In the genomic region with DNA sequence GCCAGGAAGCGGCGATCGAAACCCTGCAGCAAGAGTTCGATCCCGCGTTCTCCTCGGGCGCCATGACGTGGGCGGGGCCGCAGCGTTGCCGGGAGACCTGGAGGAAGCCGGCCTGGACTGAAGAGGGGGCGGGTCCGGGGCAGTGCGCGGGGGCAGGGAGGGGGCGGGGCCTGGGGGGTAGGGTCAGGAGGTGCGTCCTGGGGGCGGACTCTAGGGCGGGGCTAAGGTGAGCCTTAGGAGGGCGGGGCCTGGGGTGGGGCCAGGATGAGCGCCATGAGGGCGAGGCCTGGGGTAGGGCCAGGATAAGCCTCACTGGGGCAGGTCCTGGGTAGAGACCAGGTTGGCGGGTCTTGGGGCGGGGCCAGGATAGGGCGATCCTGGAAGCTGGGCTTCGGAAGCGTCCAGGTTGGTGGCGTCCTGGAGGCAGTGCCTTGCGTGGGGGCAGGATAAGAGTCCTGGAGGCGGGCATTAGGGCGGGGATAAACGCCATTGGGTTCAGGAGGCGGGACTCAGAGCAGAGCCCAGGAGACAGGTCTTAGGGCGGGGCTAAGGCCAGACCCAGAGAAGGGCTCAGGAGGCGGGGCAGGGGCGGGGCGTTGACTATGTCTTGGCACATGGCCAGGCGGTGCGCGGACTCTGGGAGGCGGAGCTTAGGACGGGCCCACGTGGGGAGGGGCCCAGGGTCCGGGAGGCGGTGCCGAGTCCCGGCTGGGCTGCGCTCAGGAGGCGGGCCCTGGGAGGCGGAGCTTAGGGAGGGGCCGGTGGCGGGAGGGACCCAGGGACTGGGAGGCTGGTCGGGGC, we compare ENCODE assay signal across 8 cellular contexts. TPM values are rescaled to one million over a fixed set of nuclear protein-coding genes. Genes with fewer than 3 reads are reported as not detected.
DNase-seq lines count a peak whose midpoint lies in the region; ATAC-seq and TF ChIP-seq lines count a peak whose summit lies in the region.
"Not testable (repeated sequence)": the region's sequence is repeated elsewhere in the genome, so short reads cannot be mapped to it uniquely, and the experiment has no call there.

No MANE protein-coding gene starts in this region.

- peak; percentile 100 for ATAC-seq in HCT116

- DNase-seq in EL (peak; percentile 95), HCT116 (ENCODE audit: low read depth, low spot score) (peak; percentile 86), NAMALWA (ENCODE audit: low spot score) (peak; percentile 95), SK-N-DZ (ENCODE audit: low spot score) (peak; percentile 94), foreskin fibroblast (peak; percentile 92 to 96)
- DNase-seq in activated naive CD4-positive, alpha-beta T cell treated with Interleukin-2 at 50 U/mL for 16 hours: peak; percentile 100
- peak; percentile 96 for DNase-seq in stimulated activated naive CD4-positive, alpha-beta T cell treated with Interleukin-2 at 50 U/mL for 16 hours (lab: John Stamatoyannopoulos, UW)

- H3K9ac ChIP-seq in HCT116 (ENCODE audit: low read length) (peak overlapping the region; percentile 92), neural cell (ENCODE audit: low read length) (peak overlapping the region; percentile 55)

- peaks cover 8 to 35% of the 10 kb centered on the region in 2 experiments for H3K4me1 ChIP-seq in HCT116 (ENCODE audit: control insufficient read depth in 1 of 2, insufficient read depth in 2 of 2, low read length in 2 of 2)

- CTCF ChIA-PET in HCT116 (lab: Charles Lee): interaction anchor here (0.6 to 1.3 kb wide), 2 partner anchors 12 to 822 kb away, joined by 4 to 5 read pairs; no protein-coding TSS in a partner anchor

- intact Hi-C loops in HCT116 (cut with micrococcal nuclease): not testable (repeated sequence)

- not testable (repeated sequence) for H3K27me3 ChIP-seq in HCT116 (ENCODE audit: insufficient read depth, low read length); neural cell (ENCODE audit: insufficient read depth, low read depth, low read length)

- not testable (repeated sequence) for H3K36me3 ChIP-seq in HCT116 (ENCODE audit: control insufficient read depth in 1 of 2, insufficient read depth in 2 of 2, low read length in 2 of 2); neural cell (ENCODE audit: insufficient read depth, low read length)

- not testable (repeated sequence) for TF ChIP-seq POLR2A in HCT116 (IDR thresholded peaks at IDR 0.05; ENCODE audit: borderline replicate concordance, extremely low read depth, insufficient read depth, insufficient read length)

- H3K4me2 ChIP-seq in HCT116 (ENCODE audit: low read length): peak overlapping the region; percentile 88
- not testable (repeated sequence) for H3K4me2 ChIP-seq in neural cell (ENCODE audit: low read length)

- not testable (repeated sequence) for H2AFZ ChIP-seq in HCT116 (ENCODE audit: low read depth, low read length, poor library complexity, severe bottlenecking)
- peak overlapping the region; percentile 33 for H2AFZ ChIP-seq in neural cell (ENCODE audit: low read depth, low read length)

- H3K9me3 ChIP-seq in HCT116 (ENCODE audit: control insufficient read depth in 1 of 2, insufficient read depth in 1 of 2, low read depth in 1 of 2, low read length in 2 of 2); neural cell (ENCODE audit: low read length): not testable (repeated sequence)

- H4K20me1 ChIP-seq in HCT116 (ENCODE audit: insufficient read depth); neural cell (ENCODE audit: insufficient read depth): not testable (repeated sequence)

- not testable (repeated sequence) for BruUV-seq in HCT116 (replicated peaks; lab: Mats Ljungman, UMichigan)

- H3K27ac ChIP-seq in HCT116 (ENCODE audit: low read depth, low read length): peak overlapping the region; percentile 74
- H3K27ac ChIP-seq in neural cell (ENCODE audit: low read length): not testable (repeated sequence)

- not testable (repeated sequence) for H3K79me2 ChIP-seq in HCT116 (ENCODE audit: insufficient read depth, low read length); neural cell (replicated peaks; ENCODE audit: insufficient read depth, low read length)

- H3F3A ChIP-seq in neural cell (ENCODE audit: insufficient read depth, low read length, poor library complexity, severe bottlenecking): not testable (repeated sequence)

- H3K4me3 ChIP-seq in HCT116 (replicated peaks in 1 of 2; ENCODE audit: low read depth in 1 of 2, low read length in 2 of 2): peak overlapping the region; percentile 71 to 80
- H3K4me3 ChIP-seq in foreskin fibroblast (ENCODE audit: low read depth in 1 of 2, low read length in 2 of 2): peak overlapping the region; percentile 72 to 84
- H3K4me3 ChIP-seq in neural cell (ENCODE audit: low read length): peak overlapping the region; percentile 71

- TF ChIP-seq EP300 in neural cell (conservative IDR thresholded peaks at IDR 0.05; ENCODE audit: poor library complexity, severe bottlenecking): not testable (repeated sequence)

- POLR2A ChIA-PET in HCT116 (lab: Charles Lee): not testable (repeated sequence)

- RAD21 ChIA-PET in HCT116 (lab: Charles Lee; ENCODE audit: low non-redundant PET in 1 of 2, low total read pairs in 2 of 2, uncharacterized antibody in 2 of 2, unreplicated experiment in 2 of 2): not testable (repeated sequence)

- not testable (repeated sequence) for TF ChIP-seq CTCF in HCT116 (IDR thresholded peaks at IDR 0.05 in 2 of 3, conservative IDR thresholded peaks at IDR 0.05 in 1 of 3; ENCODE audit: borderline replicate concordance in 1 of 3, insufficient read depth in 1 of 3, low read depth in 2 of 3, low read length in 2 of 3); foreskin fibroblast (IDR thresholded peaks at IDR 0.05; ENCODE audit: low read depth, low read length); neural cell (IDR thresholded peaks at IDR 0.05; ENCODE audit: poor library complexity, severe bottlenecking)

- TF ChIP-seq RAD21 in HCT116 (IDR thresholded peaks at IDR 0.05; ENCODE audit: low read depth); neural cell (conservative IDR thresholded peaks at IDR 0.05): not testable (repeated sequence)

- H3K9me2 ChIP-seq in HCT116 (ENCODE audit: insufficient read depth); neural cell (ENCODE audit: insufficient read depth, low read length): not testable (repeated sequence)

TF ChIP-seq in HCT116, 20 proteins besides CTCF, POLR2A, EP300 and RAD21:
- TF ChIP-seq POLR2AphosphoS5 (IDR thresholded peaks at IDR 0.05; ENCODE audit: low read depth, low read length) (peak; percentile 71), YY1 (IDR thresholded peaks at IDR 0.05; ENCODE audit: extremely low read depth, insufficient replicate concordance, low read depth, low read length) (peak; percentile 89), EGR1 (IDR thresholded peaks at IDR 0.05; ENCODE audit: low read depth) (peak; percentile 70)

TF ChIP-seq in neural cell, 6 proteins besides CTCF, POLR2A, EP300 and RAD21:
- TF ChIP-seq POLR2AphosphoS5 (IDR thresholded peaks at IDR 0.05): peak; percentile 20

RNA-seq across cellular contexts. Expression of gene FAM90A1, which starts 15.7 kb away (rescaled TPM):
- total RNA-seq in HCT116 (2021; ENCODE audit: unreplicated experiment): 0.64 TPM
- 0.34 and 0.66 TPM in 2 replicates for polyA plus RNA-seq in HCT116 (2012)
- polyA plus RNA-seq in SK-N-DZ (2014; cell fraction: cytosol; rRNA removed): 0.15 TPM in 1 of 2 replicates, not detected in the other
- polyA plus RNA-seq in SK-N-DZ (2014; cell fraction: nucleus; rRNA removed): not detected in 2 replicates
- not detected in 2 replicates for polyA plus RNA-seq in neural cell
- not detected in 2 replicates for polyA minus RNA-seq in neural cell
